In genomic region chr14:75067212-75067611, GRCh38 we compare ENCODE assay signal across 16 cellular contexts. TPM values are rescaled to one million over a fixed set of nuclear protein-coding genes. Genes with fewer than 3 reads are reported as not detected.
A peak's percentile ranks its signal among the peaks of the same experiment; 100 is the strongest.
DNase-seq lines count a peak whose midpoint lies in the region; ATAC-seq and TF ChIP-seq lines count a peak whose summit lies in the region.
"Had no signal": no experiment of that assay in that cellular context is flagged by ENCODE, and none has a peak within 500 bp of the region (broad histone marks: within the 10 kb centered on the region; RNA-seq: fewer than 3 reads in every experiment).

No MANE protein-coding gene starts in this region.

- peaks cover 35% of the 10 kb centered on the region for H3K79me2 ChIP-seq in PC-9 (ENCODE audit: low read depth)

- TF ChIP-seq CTCF in left ventricle myocardium inferior (IDR thresholded peaks at IDR 0.05; ENCODE audit: borderline replicate concordance), result no peak
- no peak for TF ChIP-seq CTCF in right atrium auricular region (IDR thresholded peaks at IDR 0.05)
- TF ChIP-seq CTCF in PC-9 (conservative IDR thresholded peaks at IDR 0.05), result no peak
- TF ChIP-seq CTCF in gastroesophageal sphincter (IDR thresholded peaks at IDR 0.05), result no peak

- H3K4me2 ChIP-seq in PC-9, result peak overlapping the region; percentile 94

- CTCF ChIA-PET in PC-9 (lab: Charles Lee), result interaction anchor here (0.6 kb wide), 1 partner anchor 915 kb away, joined by 12 read pairs; no protein-coding TSS in a partner anchor

- H4K20me1 ChIP-seq in PC-9 (ENCODE audit: insufficient read depth), result no peaks in the 10 kb centered on the region

- POLR2A ChIA-PET in PC-9 (lab: Charles Lee; ENCODE audit: unreplicated experiment), result interaction anchor here (0.7 kb wide), 1 partner anchor 574 kb away, joined by 7 read pairs; the partner anchor contains the start of genes ISCA2 and NPC2

- H3K4me1 ChIP-seq in left ventricle myocardium inferior (peaks cover 75% of the 10 kb centered on the region), right atrium auricular region (peaks cover 0 to 39% of the 10 kb centered on the region in 2 donors), PC-9 (replicated peaks; ENCODE audit: insufficient read depth) (peaks cover 42% of the 10 kb centered on the region), gastroesophageal sphincter (peaks cover 0 to 57% (median 18%) of the 10 kb centered on the region in 3 donors), skeletal muscle tissue (ENCODE audit: control insufficient read depth in 3 of 3, insufficient read depth in 3 of 3, low read length in 3 of 3) (peaks cover 32 to 65% (median 44%) of the 10 kb centered on the region in 3 donors)

- BruUV-seq in PC-9 (replicated peaks; lab: Mats Ljungman, UMichigan), result no TSS peak

- TF ChIP-seq POLR2A in gastroesophageal sphincter (IDR thresholded peaks at IDR 0.05), result no peak

- peak overlapping the region in 1 of 3 donors; percentile 26 for H3K9ac ChIP-seq in skeletal muscle tissue (ENCODE audit: low read depth in 1 of 3, low read length in 3 of 3)

- TF ChIP-seq EP300 in gastroesophageal sphincter (IDR thresholded peaks at IDR 0.05), result no peak

- H3K4me3 ChIP-seq in left ventricle myocardium inferior (peak overlapping the region; percentile 70), right atrium auricular region (no peak overlapping the region), PC-9 (no peak overlapping the region), gastroesophageal sphincter (no peak overlapping the region), skeletal muscle tissue (ENCODE audit: low read length in 3 of 3) (peak overlapping the region in 1 of 3 donors; percentile 78)

- H2AFZ ChIP-seq in PC-9, result no peak overlapping the region

- H3K27ac ChIP-seq in left ventricle myocardium inferior (replicated peaks), result peak overlapping the region; percentile 96
- H3K27ac ChIP-seq in right atrium auricular region, result peak overlapping the region in 1 of 2 donors; percentile 88
- H3K27ac ChIP-seq in PC-9, result peak overlapping the region; percentile 79; the same call in 1 of the 2 replicates
- peak overlapping the region in 3 of 4 donors; percentile 86 to 89 (median 89) for H3K27ac ChIP-seq in gastroesophageal sphincter
- H3K27ac ChIP-seq in skeletal muscle tissue (ENCODE audit: low read depth, low read length), result peak overlapping the region; percentile 97

- 94 to 100% methylated on average over 1 of the region's 1 CpG for WGBS in gastroesophageal sphincter (ENCODE audit: low coverage in 1 of 2), 2 donors

- no peaks in the 10 kb centered on the region for H3K36me3 ChIP-seq in left ventricle myocardium inferior
- H3K36me3 ChIP-seq in right atrium auricular region, result no peaks in the 10 kb centered on the region
- H3K36me3 ChIP-seq in PC-9 (ENCODE audit: low read depth), result no peaks in the 10 kb centered on the region
- H3K36me3 ChIP-seq in gastroesophageal sphincter, result no peaks in the 10 kb centered on the region
- H3K36me3 ChIP-seq in skeletal muscle tissue (ENCODE audit: control insufficient read depth in 3 of 3, insufficient read depth in 3 of 3, low read length in 3 of 3), result peaks cover 0 to 6% (median 0%) of the 10 kb centered on the region in 3 donors
- H3K36me3 ChIP-seq: BE2C had no signal

- H3K9me2 ChIP-seq in PC-9 (ENCODE audit: insufficient read depth), result no peaks in the 10 kb centered on the region

- ATAC-seq in gastroesophageal sphincter (no peak), Right ventricle myocardium superior (ENCODE audit: poor library complexity) (no peak)
- ATAC-seq: CD8-positive, alpha-beta T cell had no signal

- H3K27me3 ChIP-seq in left ventricle myocardium inferior (ENCODE audit: low read depth), result no peaks in the 10 kb centered on the region
- H3K27me3 ChIP-seq in right atrium auricular region, result no peaks in the 10 kb centered on the region
- H3K27me3 ChIP-seq in PC-9 (ENCODE audit: insufficient read depth, low read depth), result no peaks in the 10 kb centered on the region
- no peaks in the 10 kb centered on the region for H3K27me3 ChIP-seq in gastroesophageal sphincter
- no peaks in the 10 kb centered on the region for H3K27me3 ChIP-seq in skeletal muscle tissue (ENCODE audit: control insufficient read depth in 3 of 3, insufficient read depth in 3 of 3, low read length in 3 of 3)
- H3K27me3 ChIP-seq: BE2C had no signal

- intact Hi-C loops in left ventricle myocardium inferior (cut with micrococcal nuclease), result loop anchor here (10.0 kb wide), 1 partner anchor 122 kb away; no protein-coding TSS in a partner anchor
- intact Hi-C loops in PC-9 (cut with micrococcal nuclease; ENCODE audit: unreplicated experiment), result no loop called here
- intact Hi-C loops in cardiac septum (cut with DNase I), result loop anchor here (5.0 kb wide), 1 partner anchor 65 kb away; the partner anchor contains the start of gene EIF2B2
- intact Hi-C loops in Right ventricle myocardium superior (cut with DNase I), result no loop called here

- no peaks in the 10 kb centered on the region for H3K9me3 ChIP-seq in left ventricle myocardium inferior (replicated peaks)
- no peaks in the 10 kb centered on the region for H3K9me3 ChIP-seq in right atrium auricular region
- no peaks in the 10 kb centered on the region for H3K9me3 ChIP-seq in PC-9 (ENCODE audit: insufficient read depth, low read depth)
- H3K9me3 ChIP-seq in gastroesophageal sphincter, result no peaks in the 10 kb centered on the region
- H3K9me3 ChIP-seq in skeletal muscle tissue (ENCODE audit: control insufficient read depth in 3 of 3, low read length in 3 of 3), result no peaks in the 10 kb centered on the region
- H3K9me3 ChIP-seq: BE2C had no signal

- no peak for DNase-seq in left ventricle myocardium inferior
- DNase-seq in right atrium auricular region (ENCODE audit: low spot score), result no peak
- no peak for DNase-seq in PC-9
- DNase-seq in activated gamma-delta T cell (lab: John Stamatoyannopoulos, UW), result no peak
- DNase-seq in cardiac septum (ENCODE audit: low spot score), result no peak
- DNase-seq in Right ventricle myocardium superior, result no peak
- DNase-seq: 8988T; BE2C; CD8-positive, alpha-beta T cell; NCI-H1436; NCI-H1930; NCI-H345; NCI-H526; SHP77 had no signal

- H3F3A ChIP-seq in PC-9 (ENCODE audit: insufficient read depth, low read depth), result peaks cover 55% of the 10 kb centered on the region

RNA-seq across cellular contexts. Expression of gene ZC2HC1C, which starts 2.2 kb away (rescaled TPM):
- total RNA-seq in left ventricle myocardium inferior (10.5 TPM), right atrium auricular region (10 to 100 TPM in 1 of 2 donors, 1 to 10 TPM in 1; 4.8 to 10.5 TPM), PC-9 (2021) (11.9 and 13.8 TPM in 2 replicates), gastroesophageal sphincter (1 to 10 TPM; 4.4 to 8.0 (median 5.1) TPM), skeletal muscle tissue (under 0.01 TPM), cardiac septum (5.2 TPM), Right ventricle myocardium superior (11.3 TPM)
- total RNA-seq: CD8-positive, alpha-beta T cell had no signal

RNA-seq across cellular contexts. Expression of gene ACYP1, which starts 3.4 kb away (rescaled TPM):
- total RNA-seq in left ventricle myocardium inferior (14.0 TPM), right atrium auricular region (10 to 100 TPM; 11.0 to 19.5 TPM), PC-9 (2021) (46.5 and 98.9 TPM in 2 replicates), gastroesophageal sphincter (10 to 100 TPM; 13.8 to 20.8 (median 17.1) TPM), skeletal muscle tissue (8.4 TPM), cardiac septum (12.2 TPM), Right ventricle myocardium superior (11.9 TPM)

RNA-seq across cellular contexts. Expression of gene MLH3, which starts 15.9 kb away (rescaled TPM):
- total RNA-seq in left ventricle myocardium inferior (18.2 TPM), right atrium auricular region (10 to 100 TPM; 16.1 to 19.1 TPM), PC-9 (2021) (47.6 and 48.7 TPM in 2 replicates), gastroesophageal sphincter (10 to 100 TPM; 29.0 to 76.1 (median 32.2) TPM), skeletal muscle tissue (48.0 TPM), cardiac septum (20.0 TPM), Right ventricle myocardium superior (21.8 TPM)

RNA-seq across cellular contexts. Expression of gene NEK9, which starts 59.6 kb away (rescaled TPM):
- total RNA-seq in left ventricle myocardium inferior (123 TPM), right atrium auricular region (10 to 100 TPM; 45.7 to 49.2 TPM), PC-9 (2021) (170 and 174 TPM in 2 replicates), gastroesophageal sphincter (10 to 100 TPM; 34.2 to 95.4 (median 85.9) TPM), skeletal muscle tissue (59.0 TPM), cardiac septum (115 TPM), Right ventricle myocardium superior (109 TPM)

Comparison
In these comparisons a context has a peak if more than half of its experiments do, and no peak if none do; other contexts are left out.
1. intact Hi-C loops: an anchor here in left ventricle myocardium inferior (10.0 kb wide) and cardiac septum (5.0 kb wide); none called in PC-9 and Right ventricle myocardium superior.